8 cellular contexts compared by ENCODE assay signal in the genomic region with DNA sequence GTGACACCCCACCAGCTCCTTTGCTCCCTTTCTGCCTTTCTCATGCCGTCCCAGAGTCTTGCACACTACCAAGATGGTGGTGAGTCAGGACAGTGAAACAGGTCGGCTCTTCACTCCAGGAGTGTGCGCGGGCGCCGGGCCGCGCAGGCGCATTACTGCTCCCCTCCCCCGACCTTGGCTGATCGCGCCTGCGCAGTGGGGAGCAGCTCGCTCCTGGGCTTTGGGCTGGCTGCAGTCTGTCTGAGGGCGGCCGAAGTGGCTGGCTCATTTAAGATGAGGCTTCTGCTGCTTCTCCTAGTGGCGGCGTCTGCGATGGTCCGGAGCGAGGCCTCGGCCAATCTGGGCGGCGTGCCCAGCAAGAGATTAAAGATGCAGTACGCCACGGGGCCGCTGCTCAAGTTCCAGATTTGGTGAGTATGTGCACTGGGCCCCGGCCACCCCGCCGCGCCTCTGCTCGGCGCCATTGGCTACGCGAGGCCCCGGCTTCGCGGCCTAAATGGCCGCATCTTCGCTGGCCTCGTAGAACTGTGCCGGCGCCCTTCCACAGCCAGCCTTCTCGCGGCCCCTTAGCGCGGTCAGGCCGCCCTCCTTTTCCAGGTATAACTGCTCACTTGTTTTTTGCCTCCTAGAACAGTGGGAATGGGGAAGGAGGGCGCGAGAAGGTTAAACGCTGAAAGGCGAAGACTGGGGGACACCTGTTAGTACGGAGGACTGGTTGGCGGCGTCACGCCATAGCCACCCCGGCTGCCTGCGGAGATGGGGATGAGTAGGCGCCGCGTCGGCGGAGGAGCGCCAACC. TPM values are rescaled to one million over a fixed set of nuclear protein-coding genes. Genes with fewer than 3 reads are reported as not detected.
A peak's percentile ranks its signal among the peaks of the same experiment; 100 is the strongest.
DNase-seq lines count a peak whose midpoint lies in the region; ATAC-seq and TF ChIP-seq lines count a peak whose summit lies in the region.

TSS of gene SELENOT (plus strand) at position 232 of the 798 bp plus-strand sequence. CDS start at position 274, 42 bp downstream.

- no peaks in the 10 kb centered on the region for H3K9me3 Mint-ChIP-seq in activated CD4-positive, alpha-beta T cell treated with anti-CD3 and anti-CD28 coated beads, Interleukin-2, amount 10 ng/mL, durations not matched to agents 24 days and 14 days

- peaks cover 16% of the 10 kb centered on the region; the same call in 1 of the 2 replicates for H3K36me3 ChIP-seq in BLaER1

- H3K4me1 ChIP-seq in BLaER1: peaks cover 75% of the 10 kb centered on the region

- H3K4me2 ChIP-seq in BLaER1: peak within 1 kb of the TSS; percentile 89

- peak within 1 kb of the TSS; percentile 99 for H3K27ac Mint-ChIP-seq in activated CD4-positive, alpha-beta T cell treated with anti-CD3 and anti-CD28 coated beads, Interleukin-2, amount 10 ng/mL, durations not matched to agents 24 days and 14 days

- H3K4me3 ChIP-seq in BLaER1 (peak within 1 kb of the TSS; percentile 88), coronary artery (peak within 1 kb of the TSS; percentile 90)

- peak; percentile 48 for DNase-seq in GM19240 (ENCODE audit: insufficient read length, low spot score)
- peak; percentile 97 for DNase-seq in NCI-H526 treated with DMSO at 0.1 percent for 48 hours (lab: John Stamatoyannopoulos, UW)
- DNase-seq in activated CD4-positive, alpha-beta T cell treated with anti-CD3 and anti-CD28 coated beads, Interleukin-2, amount 10 ng/mL, durations not matched to agents 24 days and 14 days: peak; percentile 99
- peak; percentile 97 for DNase-seq in coronary artery (ENCODE audit: low spot score)
- DNase-seq in left kidney (ENCODE audit: low read depth, low spot score): peak; percentile 98
- peak; percentile 91 to 92 for DNase-seq in stimulated activated CD4-positive, alpha-beta T cell treated with anti-CD3 and anti-CD28 coated beads, Interleukin-2, amount 100 ng/mL, for 24 hours

- no peaks in the 10 kb centered on the region for H3K9me3 ChIP-seq in BLaER1

- H4K20me1 ChIP-seq in BLaER1: peaks cover 48% of the 10 kb centered on the region

- H3K4me3 Mint-ChIP-seq in activated CD4-positive, alpha-beta T cell treated with anti-CD3 and anti-CD28 coated beads, Interleukin-2, amount 10 ng/mL, durations not matched to agents 24 days and 14 days: peak within 1 kb of the TSS; percentile 98

- H3K27me3 ChIP-seq in BLaER1: no peaks in the 10 kb centered on the region

- H3K27ac ChIP-seq in BLaER1 (peak within 1 kb of the TSS; percentile 100), coronary artery (peak within 1 kb of the TSS; percentile 96 to 97)

- H3K36me3 Mint-ChIP-seq in activated CD4-positive, alpha-beta T cell treated with anti-CD3 and anti-CD28 coated beads, Interleukin-2, amount 10 ng/mL, durations not matched to agents 24 days and 14 days (ENCODE audit: low read depth): peaks cover 40% of the 10 kb centered on the region

- H3K9ac ChIP-seq in BLaER1: peak within 1 kb of the TSS; percentile 99

- H3K27me3 Mint-ChIP-seq in activated CD4-positive, alpha-beta T cell treated with anti-CD3 and anti-CD28 coated beads, Interleukin-2, amount 10 ng/mL, durations not matched to agents 24 days and 14 days: no peaks in the 10 kb centered on the region

- intact Hi-C loops in activated CD4-positive, alpha-beta T cell treated with anti-CD3 and anti-CD28 coated beads, Interleukin-2, amount 10 ng/mL, durations not matched to agents 24 days and 14 days (cut with micrococcal nuclease): loop anchor here (1.0 to 5.0 kb wide), 9 partner anchors 11 to 599 kb away; partner anchors contain the start of genes EIF2A, ERICH6, GPR171 and SERP1

- ATAC-seq in HG03460 (IDR thresholded peaks at IDR 0.05; ENCODE audit: unreplicated experiment): peak; percentile 48

- TF ChIP-seq CTCF in coronary artery (IDR thresholded peaks at IDR 0.05): no peak

- H3K4me1 Mint-ChIP-seq in activated CD4-positive, alpha-beta T cell treated with anti-CD3 and anti-CD28 coated beads, Interleukin-2, amount 10 ng/mL, durations not matched to agents 24 days and 14 days: peaks cover 50% of the 10 kb centered on the region

RNA-seq across cellular contexts. Expression of gene SELENOT, which starts in this region (rescaled TPM):
- total RNA-seq in activated CD4-positive, alpha-beta T cell treated with anti-CD3 and anti-CD28 coated beads, Interleukin-2, amount 10 ng/mL, durations not matched to agents 24 days and 14 days: 127 and 135 TPM in 2 replicates

Comparison
In these comparisons a context has a peak if more than half of its experiments do, and no peak if none do; other contexts are left out.
1. Peak in every context shown above with its lines: DNase-seq, ATAC-seq, H3K4me3 ChIP-seq and H3K27ac ChIP-seq.
2. DNase-seq: peak in every context shown above with its lines; median percentile 99 in activated CD4-positive, alpha-beta T cell treated with anti-CD3 and anti-CD28 coated beads, Interleukin-2, amount 10 ng/mL, durations not matched to agents 24 days and 14 days; 98 in left kidney; 97 in NCI-H526 treated with DMSO at 0.1 percent for 48 hours; 97 in coronary artery; 92 in stimulated activated CD4-positive, alpha-beta T cell treated with anti-CD3 and anti-CD28 coated beads, Interleukin-2, amount 100 ng/mL, for 24 hours; 48 in GM19240.